ENCODE assay signal across 21 cellular contexts in genomic region chr4:164056426-164057142, GRCh38.
DNase-seq lines count a peak whose midpoint lies in the region; TF ChIP-seq lines count a peak whose summit lies in the region.
"Had no signal": no experiment of that assay in that cellular context is flagged by ENCODE, and none has a peak within 500 bp of the region (broad histone marks: within the 10 kb centered on the region; RNA-seq: fewer than 3 reads in every experiment).

No MANE protein-coding gene starts in this region.

- H3K79me2 ChIP-seq in mesendoderm (ENCODE audit: control insufficient read depth, insufficient read depth, low read length), result no peaks in the 10 kb centered on the region

- H3K27me3 ChIP-seq in mesendoderm (ENCODE audit: insufficient read depth, low read length, poor library complexity), result no peaks in the 10 kb centered on the region
- H3K27me3 ChIP-seq: BLaER1, MG63 had no signal

- H2BK120ac ChIP-seq in mesendoderm (ENCODE audit: low read depth, low read length), result no peak overlapping the region

- peak overlapping the region; percentile 73 for H3K27ac ChIP-seq in angular gyrus (ENCODE audit: low read depth, low read length)
- no peak overlapping the region for H3K27ac ChIP-seq in mesendoderm (ENCODE audit: low read depth, low read length)
- H3K27ac ChIP-seq in temporal lobe (ENCODE audit: low read depth, low read length), result peak overlapping the region; percentile 63
- H3K27ac ChIP-seq: BLaER1, GM23248, PC-9 had no signal

- H3K4me3 ChIP-seq in mesendoderm (ENCODE audit: low read length), result no peak overlapping the region
- H3K4me3 ChIP-seq: BLaER1, GM23248, MG63, PC-9 had no signal

- WGBS in mesendoderm (ENCODE audit: extremely low coverage, insufficient coverage, low lambda C conversion rate), result no CpG with 5 or more reads among the region's 6 CpGs

- H3K4me1 ChIP-seq in mesendoderm (ENCODE audit: control insufficient read depth, low read depth, low read length), result no peaks in the 10 kb centered on the region
- H3K4me1 ChIP-seq: BLaER1 had no signal

- H3K36me3 ChIP-seq in mesendoderm (ENCODE audit: control insufficient read depth, insufficient read depth, low read length), result no peaks in the 10 kb centered on the region
- H3K36me3 ChIP-seq: BLaER1, MG63 had no signal

- no peak overlapping the region for H3K9ac ChIP-seq in mesendoderm (ENCODE audit: low read length)
- H3K9ac ChIP-seq: BLaER1, GM23248 had no signal

- no peak overlapping the region for H2BK5ac ChIP-seq in mesendoderm (ENCODE audit: low read length)

- H3K56ac ChIP-seq in mesendoderm (ENCODE audit: low read length), result no peak overlapping the region

- no peak overlapping the region for H2AK5ac ChIP-seq in mesendoderm (ENCODE audit: low read length)

- no peaks in the 10 kb centered on the region for H3K79me1 ChIP-seq in mesendoderm (ENCODE audit: low read length)

- no peak overlapping the region for H3K4ac ChIP-seq in mesendoderm (ENCODE audit: low read depth, low read length)

- no peak for TF ChIP-seq CTCF in GM13977 (IDR thresholded peaks at IDR 0.05; ENCODE audit: extremely low read depth, insufficient read depth, missing control alignments)

- in situ Hi-C loops in GM13977 (cut with MboI; ENCODE audit: low pct_unique_long_range_greater_than_20kb, low sequenced_read_pairs, unreplicated experiment), result no loop called here

- H3K23ac ChIP-seq in mesendoderm (ENCODE audit: low read length), result no peak overlapping the region

- no peak overlapping the region for H3K4me2 ChIP-seq in mesendoderm (ENCODE audit: low read length)
- H3K4me2 ChIP-seq: BLaER1, PC-9 had no signal

- no peak overlapping the region for H4K5ac ChIP-seq in mesendoderm (ENCODE audit: low read length)

- no peak overlapping the region for H4K8ac ChIP-seq in mesendoderm (ENCODE audit: low read depth, low read length)

- H3K18ac ChIP-seq in mesendoderm (ENCODE audit: low read length), result no peak overlapping the region

- DNase-seq in M059J (ENCODE audit: low read depth) (peak; percentile 3), mesendoderm (peak; percentile 46), HK-2 (ENCODE audit: unreplicated experiment) (no peak), SHP77 treated with DMSO at 0.1 percent for 48 hours (lab: John Stamatoyannopoulos, UW) (no peak), GM13977 (ENCODE audit: low spot score) (no peak), COR-L47 (lab: John Stamatoyannopoulos, UW) (no peak)
- DNase-seq: CD4-positive, CD25-positive, alpha-beta regulatory T cell; GM23248; H7; KBM-7; MG63; NCI-H2029; NCI-H446; NCI-H526; NCI-H82; PC-9; Right ventricle myocardium superior; RPMI8226 had no signal

- no peak overlapping the region for H2BK15ac ChIP-seq in mesendoderm (replicated peaks; ENCODE audit: low read depth)

Comparison
In these comparisons a context has a peak if more than half of its experiments do, and no peak if none do; other contexts are left out.
1. DNase-seq: peak in M059J (single experiment) and mesendoderm (single experiment); none in HK-2 (single experiment), SHP77 treated with DMSO at 0.1 percent for 48 hours (single experiment), GM13977 (single experiment) and COR-L47 (single experiment).